ENCODE assay signal across 16 cellular contexts in the genomic region with DNA sequence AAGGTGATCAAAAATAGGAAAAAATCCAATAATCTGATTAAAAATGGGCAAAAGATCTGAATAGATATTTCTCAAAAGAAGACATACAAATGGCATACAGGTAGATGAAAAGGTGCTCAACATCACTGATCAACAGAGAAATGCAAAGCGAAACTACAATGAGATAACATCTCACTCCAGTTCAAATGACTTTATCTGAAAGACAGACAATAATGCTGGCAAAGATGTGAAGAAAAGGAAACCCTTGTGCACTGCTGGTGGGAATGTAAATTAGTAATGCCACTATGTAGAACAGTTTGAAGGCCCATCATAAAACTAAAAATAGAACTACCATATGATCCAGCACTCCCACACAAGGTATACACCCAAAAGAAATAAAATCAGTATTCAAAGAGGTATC.
A peak's percentile ranks its signal among the peaks of the same experiment; 100 is the strongest.
DNase-seq lines count a peak whose midpoint lies in the region; ATAC-seq, FAIRE-seq and TF ChIP-seq lines count a peak whose summit lies in the region.
"Had no signal": no experiment of that assay in that cellular context is flagged by ENCODE, and none has a peak within 500 bp of the region (broad histone marks: within the 10 kb centered on the region; RNA-seq: fewer than 3 reads in every experiment).

No MANE protein-coding gene starts in this region.

- no peak overlapping the region for H3K27ac Mint-ChIP-seq in activated CD4-positive, alpha-beta T cell treated with anti-CD3 and anti-CD28 coated beads, Interleukin-2, amount 10 ng/mL, durations not matched to agents 7 days and 5 days
- H3K27ac Mint-ChIP-seq in activated CD4-positive, alpha-beta T cell treated with anti-CD3 and anti-CD28 coated beads, Interleukin-2, amount 10 ng/mL, durations not matched to agents 24 days and 14 days: no peak overlapping the region
- H3K27ac Mint-ChIP-seq: CD4-positive, alpha-beta T cell; H9 had no signal

- H3K4me3 Mint-ChIP-seq in activated CD4-positive, alpha-beta T cell treated with anti-CD3 and anti-CD28 coated beads, Interleukin-2, amount 10 ng/mL, durations not matched to agents 7 days and 5 days: no peak overlapping the region
- no peak overlapping the region for H3K4me3 Mint-ChIP-seq in activated CD4-positive, alpha-beta T cell treated with anti-CD3 and anti-CD28 coated beads, Interleukin-2, amount 10 ng/mL, durations not matched to agents 24 days and 14 days
- H3K4me3 Mint-ChIP-seq: CD4-positive, alpha-beta T cell; H9 had no signal

- TF ChIP-seq POLR2A in K562 (conservative IDR thresholded peaks at IDR 0.05): no peak

- no peak overlapping the region for H3K27ac ChIP-seq in DND-41 (ENCODE audit: low read length)
- H3K27ac ChIP-seq in K562 (ENCODE audit: extremely low read depth, low read depth, low read length): no peak overlapping the region
- H3K27ac ChIP-seq: BLaER1 treated with 17β-estradiol and CSF1 and Interleukin-3, amounts not matched to agents 10 nM and 100 nM had no signal

- H3K36me3 Mint-ChIP-seq in activated CD4-positive, alpha-beta T cell treated with anti-CD3 and anti-CD28 coated beads, Interleukin-2, amount 10 ng/mL, durations not matched to agents 7 days and 5 days (ENCODE audit: low read depth): no peaks in the 10 kb centered on the region
- H3K36me3 Mint-ChIP-seq in activated CD4-positive, alpha-beta T cell treated with anti-CD3 and anti-CD28 coated beads, Interleukin-2, amount 10 ng/mL, durations not matched to agents 24 days and 14 days (ENCODE audit: low read depth): no peaks in the 10 kb centered on the region

- POLR2A ChIA-PET in activated CD4-positive, alpha-beta T cell treated with anti-CD3 and anti-CD28 coated beads, Interleukin-2, amount 10 ng/mL, durations not matched to agents 7 days and 5 days (lab: Charles Lee): no interaction called here
- POLR2A ChIA-PET in K562 (lab: Yijun Ruan, JAX): no interaction called here

- H3K4me1 Mint-ChIP-seq in activated CD4-positive, alpha-beta T cell treated with anti-CD3 and anti-CD28 coated beads, Interleukin-2, amount 10 ng/mL, durations not matched to agents 7 days and 5 days: peaks cover 10% of the 10 kb centered on the region
- peaks cover 10% of the 10 kb centered on the region for H3K4me1 Mint-ChIP-seq in activated CD4-positive, alpha-beta T cell treated with anti-CD3 and anti-CD28 coated beads, Interleukin-2, amount 10 ng/mL, durations not matched to agents 24 days and 14 days
- H3K4me1 Mint-ChIP-seq: H9 had no signal

- no peaks in the 10 kb centered on the region for H3K9me3 ChIP-seq in DND-41 (ENCODE audit: insufficient read depth, low read length, severe bottlenecking)
- H3K9me3 ChIP-seq in K562 (replicated peaks; ENCODE audit: control insufficient read depth, insufficient read depth, low read depth, low read length): no peaks in the 10 kb centered on the region

- CTCF ChIA-PET in activated CD4-positive, alpha-beta T cell treated with anti-CD3 and anti-CD28 coated beads, Interleukin-2, amount 10 ng/mL, durations not matched to agents 7 days and 5 days (lab: Charles Lee): no interaction called here
- CTCF ChIA-PET in K562 (lab: Yijun Ruan, JAX; ENCODE audit: low intra/inter-chr PET ratio): no interaction called here

- no peak for TF ChIP-seq RAD21 in K562 (CRISPR knock-in tag; conservative IDR thresholded peaks at IDR 0.05 in 1 of 2, IDR thresholded peaks at IDR 0.05 in 1 of 2)

- H3K9ac ChIP-seq in DND-41 (ENCODE audit: low read depth, low read length) (no peak overlapping the region), K562 (ENCODE audit: insufficient read depth in 1 of 2, low read depth in 2 of 2, low read length in 2 of 2) (no peak overlapping the region)
- H3K9ac ChIP-seq: BLaER1 treated with 17β-estradiol and CSF1 and Interleukin-3, amounts not matched to agents 10 nM and 100 nM had no signal

- no peaks in the 10 kb centered on the region for H4K20me1 ChIP-seq in DND-41 (ENCODE audit: insufficient read depth, low read length)
- no peaks in the 10 kb centered on the region for H4K20me1 ChIP-seq in K562 (replicated peaks; ENCODE audit: control insufficient read depth, insufficient read depth, low read length)
- H4K20me1 ChIP-seq: BLaER1 treated with 17β-estradiol and CSF1 and Interleukin-3, amounts not matched to agents 10 nM and 100 nM had no signal

- H3K36me3 ChIP-seq in DND-41 (ENCODE audit: insufficient read depth, low read length) (no peaks in the 10 kb centered on the region), K562 (ENCODE audit: control insufficient read depth, insufficient read depth, low read length) (no peaks in the 10 kb centered on the region)
- H3K36me3 ChIP-seq: BLaER1 treated with 17β-estradiol and CSF1 and Interleukin-3, amounts not matched to agents 10 nM and 100 nM had no signal

- H3K4me3 ChIP-seq in DND-41 (ENCODE audit: low read depth in 1 of 2, low read length in 2 of 2) (no peak overlapping the region), K562 (no peak overlapping the region)
- H3K4me3 ChIP-seq: BLaER1 treated with 17β-estradiol and CSF1 and Interleukin-3, amounts not matched to agents 10 nM and 100 nM had no signal

- no peaks in the 10 kb centered on the region for H3K4me1 ChIP-seq in DND-41 (ENCODE audit: insufficient read depth, low read length)
- H3K4me1 ChIP-seq in K562 (replicated peaks in 1 of 2; ENCODE audit: control insufficient read depth in 2 of 2, insufficient read depth in 2 of 2, low read length in 2 of 2): peaks cover 0 to 11% of the 10 kb centered on the region in 2 experiments; a peak in 3 of 5 replicates
- H3K4me1 ChIP-seq: BLaER1 treated with 17β-estradiol and CSF1 and Interleukin-3, amounts not matched to agents 10 nM and 100 nM had no signal

- no peak for TF ChIP-seq EP300 in K562 (IDR thresholded peaks at IDR 0.05; ENCODE audit: low read length)

- no peaks in the 10 kb centered on the region for H3K27me3 Mint-ChIP-seq in activated CD4-positive, alpha-beta T cell treated with anti-CD3 and anti-CD28 coated beads, Interleukin-2, amount 10 ng/mL, durations not matched to agents 7 days and 5 days
- no peaks in the 10 kb centered on the region for H3K27me3 Mint-ChIP-seq in activated CD4-positive, alpha-beta T cell treated with anti-CD3 and anti-CD28 coated beads, Interleukin-2, amount 10 ng/mL, durations not matched to agents 24 days and 14 days
- H3K27me3 Mint-ChIP-seq: CD4-positive, alpha-beta T cell had no signal

- peak; percentile 10 for DNase-seq in activated CD4-positive, alpha-beta T cell treated with anti-CD3 and anti-CD28 coated beads, Interleukin-2, amount 10 ng/mL, durations not matched to agents 7 days and 5 days
- DNase-seq in activated CD4-positive, alpha-beta T cell treated with anti-CD3 and anti-CD28 coated beads, Interleukin-2, amount 10 ng/mL, durations not matched to agents 24 days and 14 days: no peak
- DNase-seq in DND-41 (no peak), NCI-H526 treated with DMSO at 0.1 percent for 48 hours (lab: John Stamatoyannopoulos, UW) (peak; percentile 79), K562 (ENCODE audit: extremely low read depth in 1 of 4, low spot score in 3 of 4) (no peak), NCI-H226 (no peak), NCI-H774 (lab: John Stamatoyannopoulos, UW) (no peak), islet precursor cell (no peak)
- DNase-seq: ACHN; Calu3; CD4-positive, alpha-beta T cell; GF-D8; GOT3; H9; IMR-90 had no signal

- H3K27me3 ChIP-seq in DND-41 (ENCODE audit: insufficient read depth, low read length, poor library complexity) (no peaks in the 10 kb centered on the region), K562 (ENCODE audit: control insufficient read depth in 2 of 2, insufficient read depth in 2 of 2, low read length in 2 of 2) (no peaks in the 10 kb centered on the region)
- H3K27me3 ChIP-seq: BLaER1 treated with 17β-estradiol and CSF1 and Interleukin-3, amounts not matched to agents 10 nM and 100 nM had no signal

- ATAC-seq in DND-41 (ENCODE audit: insufficient read depth, low read depth): peak; percentile 70
- no peak for ATAC-seq in K562

- intact Hi-C loops in activated CD4-positive, alpha-beta T cell treated with anti-CD3 and anti-CD28 coated beads, Interleukin-2, amount 10 ng/mL, durations not matched to agents 24 days and 14 days (cut with micrococcal nuclease): no loop called here
- intact Hi-C loops in K562 (cut with micrococcal nuclease): no loop called here

- 43% methylated on average over 1 of the region's 1 CpG for WGBS in K562 (ENCODE audit: insufficient coverage, low coverage, missing lambda C conversion rate)

- no peaks in the 10 kb centered on the region for H3K9me1 ChIP-seq in K562 (ENCODE audit: control insufficient read depth, insufficient read depth, low read length)

- H3K79me2 ChIP-seq in DND-41 (ENCODE audit: insufficient read depth, low read length): no peaks in the 10 kb centered on the region
- H3K79me2 ChIP-seq in K562 (ENCODE audit: control insufficient read depth, insufficient read depth, low read length): no peaks in the 10 kb centered on the region; the same call in 2 of the 3 replicates

- H3K4me2 ChIP-seq in DND-41 (ENCODE audit: insufficient read depth, low read length) (no peak overlapping the region), K562 (ENCODE audit: insufficient read depth, low read length) (no peak overlapping the region)
- H3K4me2 ChIP-seq: BLaER1 treated with 17β-estradiol and CSF1 and Interleukin-3, amounts not matched to agents 10 nM and 100 nM had no signal

- H3K9me3 Mint-ChIP-seq in activated CD4-positive, alpha-beta T cell treated with anti-CD3 and anti-CD28 coated beads, Interleukin-2, amount 10 ng/mL, durations not matched to agents 7 days and 5 days: peaks cover 2% of the 10 kb centered on the region
- no peaks in the 10 kb centered on the region for H3K9me3 Mint-ChIP-seq in activated CD4-positive, alpha-beta T cell treated with anti-CD3 and anti-CD28 coated beads, Interleukin-2, amount 10 ng/mL, durations not matched to agents 24 days and 14 days
- H3K9me3 Mint-ChIP-seq: H9 had no signal

- BruUV-seq in K562 (replicated peaks; lab: Mats Ljungman, UMichigan): no TSS peak

- in situ Hi-C loops in K562 (cut with MboI): no loop called here

- H2AFZ ChIP-seq in DND-41 (ENCODE audit: low read depth, low read length) (no peak overlapping the region), K562 (ENCODE audit: low read depth, low read length) (no peak overlapping the region)

- no peak for TF ChIP-seq CTCF in DND-41 (IDR thresholded peaks at IDR 0.05; ENCODE audit: borderline replicate concordance, extremely low read depth, low read length, poor library complexity, severe bottlenecking)
- TF ChIP-seq CTCF in K562 (IDR thresholded peaks at IDR 0.05 in 2 of 3, conservative IDR thresholded peaks at IDR 0.05 in 1 of 3; ENCODE audit: insufficient read depth in 2 of 3, low read depth in 1 of 3, low read length in 3 of 3): no peak

- no peak for FAIRE-seq in K562 (lab: Jason Lieb, UNC)

TF ChIP-seq in K562, 482 proteins besides CTCF, POLR2A, EP300 and RAD21:
- TF ChIP-seq MEF2D (tag; conservative IDR thresholded peaks at IDR 0.05; ENCODE audit: low read depth): 0 out of 2 replicates have a peak, but pooled peaks have one; percentile 24
- TF ChIP-seq FOXM1 (IDR thresholded peaks at IDR 0.05; ENCODE audit: low read depth): no peak
- no peak for TF ChIP-seq FOXM1 (CRISPR knock-in tag; IDR thresholded peaks at IDR 0.05; ENCODE audit: low read depth)

Comparison
In these comparisons a context has a peak if more than half of its experiments do, and no peak if none do; other contexts are left out.
1. DNase-seq: peak in activated CD4-positive, alpha-beta T cell treated with anti-CD3 and anti-CD28 coated beads, Interleukin-2, amount 10 ng/mL, durations not matched to agents 7 days and 5 days (single experiment) and NCI-H526 treated with DMSO at 0.1 percent for 48 hours (single experiment); none in activated CD4-positive, alpha-beta T cell treated with anti-CD3 and anti-CD28 coated beads, Interleukin-2, amount 10 ng/mL, durations not matched to agents 24 days and 14 days (single experiment), DND-41 (single experiment), K562 (0 of 4), NCI-H226 (single experiment), NCI-H774 (single experiment) and islet precursor cell (single experiment).